11 cellular contexts compared by ENCODE assay signal in the genomic region with DNA sequence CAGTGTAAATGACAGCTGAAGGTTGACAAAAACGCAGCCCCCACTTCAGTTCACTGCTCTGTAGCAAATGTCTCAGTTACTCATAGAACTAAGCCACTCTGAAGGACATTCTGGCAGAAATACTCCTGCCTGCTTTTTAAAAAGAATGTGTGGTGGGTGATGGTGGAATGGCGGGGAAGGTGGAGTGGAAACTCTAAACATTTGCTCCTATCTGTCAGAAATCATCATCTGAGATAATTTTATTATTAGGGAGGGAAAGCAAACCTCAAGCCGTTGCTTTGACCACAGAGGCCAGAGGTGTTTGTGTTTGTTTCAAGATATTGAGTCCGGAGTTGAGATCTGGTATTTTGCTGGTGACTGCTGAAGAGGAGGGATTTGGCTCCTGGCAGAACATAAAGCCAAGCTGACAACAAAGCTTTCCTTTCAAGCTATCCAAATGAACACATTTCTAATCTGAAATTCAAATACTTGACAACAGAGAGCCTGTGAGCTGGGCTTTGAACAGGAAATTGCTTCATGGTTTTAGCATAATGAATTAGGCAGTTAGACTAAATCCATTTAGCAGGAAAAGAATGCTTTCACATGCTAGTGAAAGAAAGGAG.
DNase-seq lines count a peak whose midpoint lies in the region; ATAC-seq and TF ChIP-seq lines count a peak whose summit lies in the region.
"Had no signal": no experiment of that assay in that cellular context is flagged by ENCODE, and none has a peak within 500 bp of the region (broad histone marks: within the 10 kb centered on the region; RNA-seq: fewer than 3 reads in every experiment).

No MANE protein-coding gene starts in this region.

- DNase-seq in NCI-H69 (lab: John Stamatoyannopoulos, UW) (peak; percentile 54), fibroblast of lung (ENCODE audit: low read depth in 2 of 2) (peak; percentile 38 to 89), nephron progenitor cell (no peak)
- no peak for DNase-seq in activated CD8-positive, alpha-beta memory T cell treated with anti-CD3 and anti-CD28 coated beads, Interleukin-2, amount 10 ng/mL, durations not matched to agents 7 days and 5 days
- no peak for DNase-seq in activated naive CD4-positive, alpha-beta T cell treated with anti-CD3 and anti-CD28 coated beads, Interleukin-2, amount 50 U/mL, for 16 hours
- DNase-seq: activated CD4-positive, alpha-beta T cell treated with anti-CD3 and anti-CD28 coated beads for 48 hours; effector CD8-positive, alpha-beta T cell had no signal

- H3K9me2 ChIP-seq in DOHH2 (replicated peaks; ENCODE audit: control insufficient read depth, low read length), result no peaks in the 10 kb centered on the region

- peak overlapping the region; percentile 64 for H3K4me3 Mint-ChIP-seq in nephron progenitor cell
- H3K4me3 Mint-ChIP-seq in activated CD8-positive, alpha-beta memory T cell treated with anti-CD3 and anti-CD28 coated beads, Interleukin-2, amount 10 ng/mL, durations not matched to agents 7 days and 5 days, result no peak overlapping the region

- peak overlapping the region; percentile 98 for H3K27ac Mint-ChIP-seq in nephron progenitor cell
- no peak overlapping the region for H3K27ac Mint-ChIP-seq in activated CD8-positive, alpha-beta memory T cell treated with anti-CD3 and anti-CD28 coated beads, Interleukin-2, amount 10 ng/mL, durations not matched to agents 7 days and 5 days

- no peaks in the 10 kb centered on the region for H3K27me3 Mint-ChIP-seq in nephron progenitor cell (ENCODE audit: low read depth, poor library complexity)
- H3K27me3 Mint-ChIP-seq in activated CD8-positive, alpha-beta memory T cell treated with anti-CD3 and anti-CD28 coated beads, Interleukin-2, amount 10 ng/mL, durations not matched to agents 7 days and 5 days, result no peaks in the 10 kb centered on the region

- H3K79me2 ChIP-seq in DOHH2 (ENCODE audit: control insufficient read depth, low read length) (no peaks in the 10 kb centered on the region), fibroblast of lung (ENCODE audit: control insufficient read depth, insufficient read depth, low read length) (no peaks in the 10 kb centered on the region)
- H3K79me2 ChIP-seq: parathyroid adenoma had no signal

- H3K4me2 ChIP-seq in DOHH2 (ENCODE audit: low read length), result peak overlapping the region; percentile 7; the same call in 1 of the 2 replicates
- H3K4me2 ChIP-seq in fibroblast of lung (ENCODE audit: extremely low read depth, insufficient read depth, low read length), result no peak overlapping the region

- H3K9me3 ChIP-seq in DOHH2 (ENCODE audit: control insufficient read depth, insufficient read depth, low read length) (no peaks in the 10 kb centered on the region), fibroblast of lung (ENCODE audit: control insufficient read depth, insufficient read depth, low read depth, low read length) (no peaks in the 10 kb centered on the region)

- H2AFZ ChIP-seq in fibroblast of lung (ENCODE audit: low read length), result no peak overlapping the region

- CTCF ChIA-PET in activated CD8-positive, alpha-beta memory T cell treated with anti-CD3 and anti-CD28 coated beads, Interleukin-2, amount 10 ng/mL, durations not matched to agents 7 days and 5 days (lab: Charles Lee), result no interaction called here

- H3K27me3 ChIP-seq in DOHH2 (ENCODE audit: control insufficient read depth, low read length), result no peaks in the 10 kb centered on the region
- no peaks in the 10 kb centered on the region for H3K27me3 ChIP-seq in fibroblast of lung (ENCODE audit: control insufficient read depth, insufficient read depth, low read length)

- no peaks in the 10 kb centered on the region for H3K36me3 Mint-ChIP-seq in nephron progenitor cell (ENCODE audit: low read depth)
- no peaks in the 10 kb centered on the region for H3K36me3 Mint-ChIP-seq in activated CD8-positive, alpha-beta memory T cell treated with anti-CD3 and anti-CD28 coated beads, Interleukin-2, amount 10 ng/mL, durations not matched to agents 7 days and 5 days

- ATAC-seq in HG03039 (IDR thresholded peaks at IDR 0.05; ENCODE audit: unreplicated experiment), result no peak
- ATAC-seq in activated CD8-positive, alpha-beta memory T cell treated with anti-CD3 and anti-CD28 coated beads, Interleukin-2, amount 10 ng/mL, durations not matched to agents 7 days and 5 days, result no peak
- no peak for ATAC-seq in GM18520 (IDR thresholded peaks at IDR 0.05; ENCODE audit: unreplicated experiment)

- peaks cover 58% of the 10 kb centered on the region for H3K4me1 Mint-ChIP-seq in nephron progenitor cell
- no peaks in the 10 kb centered on the region for H3K4me1 Mint-ChIP-seq in activated CD8-positive, alpha-beta memory T cell treated with anti-CD3 and anti-CD28 coated beads, Interleukin-2, amount 10 ng/mL, durations not matched to agents 7 days and 5 days

- no peak overlapping the region for H3K9ac ChIP-seq in fibroblast of lung (ENCODE audit: insufficient read depth, low read length)
- H3K9ac ChIP-seq: parathyroid adenoma had no signal

- H3K4me1 ChIP-seq in DOHH2 (ENCODE audit: control insufficient read depth, low read length), result peaks cover 17% of the 10 kb centered on the region
- peaks cover 2% of the 10 kb centered on the region for H3K4me1 ChIP-seq in fibroblast of lung (ENCODE audit: control insufficient read depth, extremely low read depth, insufficient read depth, low read length)
- H3K4me1 ChIP-seq: parathyroid adenoma had no signal

- H3K36me3 ChIP-seq in DOHH2 (ENCODE audit: control insufficient read depth, low read length) (no peaks in the 10 kb centered on the region), fibroblast of lung (ENCODE audit: control insufficient read depth, insufficient read depth, low read length) (no peaks in the 10 kb centered on the region)

- TF ChIP-seq CTCF in DOHH2 (IDR thresholded peaks at IDR 0.05; ENCODE audit: low read depth, low read length, poor library complexity, severe bottlenecking) (no peak), fibroblast of lung (conservative IDR thresholded peaks at IDR 0.05 in 1 of 2, IDR thresholded peaks at IDR 0.05 in 1 of 2; ENCODE audit: low read depth in 1 of 2, low read length in 2 of 2) (no peak), nephron progenitor cell (IDR thresholded peaks at IDR 0.05) (no peak)

- H3F3A ChIP-seq in DOHH2 (ENCODE audit: control insufficient read depth, insufficient read depth), result no peaks in the 10 kb centered on the region

- no peak overlapping the region for H3K4me3 ChIP-seq in DOHH2 (ENCODE audit: low read length)
- no peak overlapping the region for H3K4me3 ChIP-seq in fibroblast of lung (replicated peaks in 1 of 4; ENCODE audit: control extremely low read depth in 1 of 4, insufficient read depth in 1 of 4, low read depth in 3 of 4, low read length in 4 of 4)

- H3K9me3 Mint-ChIP-seq in nephron progenitor cell, result no peaks in the 10 kb centered on the region
- H3K9me3 Mint-ChIP-seq in activated CD8-positive, alpha-beta memory T cell treated with anti-CD3 and anti-CD28 coated beads, Interleukin-2, amount 10 ng/mL, durations not matched to agents 7 days and 5 days (ENCODE audit: low read depth), result no peaks in the 10 kb centered on the region

- H3K27ac ChIP-seq in DOHH2 (ENCODE audit: low read depth, low read length) (no peak overlapping the region), fibroblast of lung (ENCODE audit: insufficient read depth, low read length) (no peak overlapping the region)
- H3K27ac ChIP-seq: parathyroid adenoma had no signal

- H4K20me1 ChIP-seq in DOHH2 (ENCODE audit: control insufficient read depth, insufficient read depth, low read depth, low read length), result no peaks in the 10 kb centered on the region
- no peaks in the 10 kb centered on the region for H4K20me1 ChIP-seq in fibroblast of lung (ENCODE audit: control insufficient read depth, extremely low read depth, insufficient read depth, low read length)

Comparison
In these comparisons a context has a peak if more than half of its experiments do, and no peak if none do; other contexts are left out.
1. DNase-seq: peak in NCI-H69 (single experiment) and fibroblast of lung (2 of 2); none in nephron progenitor cell (single experiment), activated CD8-positive, alpha-beta memory T cell treated with anti-CD3 and anti-CD28 coated beads, Interleukin-2, amount 10 ng/mL, durations not matched to agents 7 days and 5 days (single experiment) and activated naive CD4-positive, alpha-beta T cell treated with anti-CD3 and anti-CD28 coated beads, Interleukin-2, amount 50 U/mL, for 16 hours (single experiment).